In genomic region chr11:73388241-73389133, GRCh38 we compare ENCODE assay signal across 8 cellular contexts. TPM values are rescaled to one million over a fixed set of nuclear protein-coding genes. Genes with fewer than 3 reads are reported as not detected.
DNase-seq lines count a peak whose midpoint lies in the region; ATAC-seq and TF ChIP-seq lines count a peak whose summit lies in the region.

No MANE protein-coding gene starts in this region.

- no peak overlapping the region for H2BK5ac ChIP-seq in H9 (ENCODE audit: insufficient read length, low read length)

- no peak overlapping the region; the same call in 1 of the 2 replicates for H3K14ac ChIP-seq in H9 (ENCODE audit: insufficient read depth, low read length)

- no peaks in the 10 kb centered on the region for H3K9me3 Mint-ChIP-seq in H9
- H3K9me3 Mint-ChIP-seq in activated CD4-positive, alpha-beta memory T cell treated with anti-CD3 and anti-CD28 coated beads, Interleukin-2, amount 10 ng/mL, durations not matched to agents 7 days and 5 days: no peaks in the 10 kb centered on the region

- no peak overlapping the region for H2AFZ ChIP-seq in H9 (ENCODE audit: low read length)

- TF ChIP-seq CTCF in H9 (conservative IDR thresholded peaks at IDR 0.05): no peak
- no peak for TF ChIP-seq CTCF in ascending aorta (IDR thresholded peaks at IDR 0.05)

- H3K27me3 ChIP-seq in H9 (ENCODE audit: insufficient read depth, low read length): no peaks in the 10 kb centered on the region
- no peaks in the 10 kb centered on the region for H3K27me3 ChIP-seq in ascending aorta

- no peaks in the 10 kb centered on the region for H4K20me1 ChIP-seq in H9 (ENCODE audit: control insufficient read depth, insufficient read depth, insufficient read length)

- peak; percentile 21 for ATAC-seq in left lobe of liver
- ATAC-seq in HG02884 (IDR thresholded peaks at IDR 0.05; ENCODE audit: unreplicated experiment): no peak

- H3K9ac ChIP-seq in H9 (ENCODE audit: extremely low read depth, insufficient read length, low read length): no peak overlapping the region

- POLR2A ChIA-PET in activated CD4-positive, alpha-beta memory T cell treated with anti-CD3 and anti-CD28 coated beads, Interleukin-2, amount 10 ng/mL, durations not matched to agents 7 days and 5 days (lab: Charles Lee): interaction anchor here (1.1 kb wide), 1 partner anchor 9 kb away, joined by 3 read pairs; no protein-coding TSS in a partner anchor

- H3K23me2 ChIP-seq in H9 (ENCODE audit: insufficient read length, low read depth, low read length, poor library complexity, severe bottlenecking): no peaks in the 10 kb centered on the region

- no peak overlapping the region for H3K18ac ChIP-seq in H9 (ENCODE audit: insufficient read length, low read depth, low read length)

- no peaks in the 10 kb centered on the region for H3K79me1 ChIP-seq in H9 (ENCODE audit: insufficient read depth, low read depth, low read length, poor library complexity, severe bottlenecking)

- H3K27me3 Mint-ChIP-seq in H9 (ENCODE audit: low read depth): no peaks in the 10 kb centered on the region; the same call in 1 of the 2 replicates
- no peaks in the 10 kb centered on the region for H3K27me3 Mint-ChIP-seq in activated CD4-positive, alpha-beta memory T cell treated with anti-CD3 and anti-CD28 coated beads, Interleukin-2, amount 10 ng/mL, durations not matched to agents 7 days and 5 days

- CTCF ChIA-PET in activated CD4-positive, alpha-beta memory T cell treated with anti-CD3 and anti-CD28 coated beads, Interleukin-2, amount 10 ng/mL, durations not matched to agents 7 days and 5 days (lab: Charles Lee): interaction anchor here (2.5 to 4.1 kb wide), 2 partner anchors 37 kb away, joined by 14 to 35 read pairs; no protein-coding TSS in a partner anchor

- peak overlapping the region in 2 of 3 experiments; percentile 89 to 98; a peak in 3 of 7 replicates for H3K27ac Mint-ChIP-seq in H9
- peak overlapping the region; percentile 49 for H3K27ac Mint-ChIP-seq in activated CD4-positive, alpha-beta memory T cell treated with anti-CD3 and anti-CD28 coated beads, Interleukin-2, amount 10 ng/mL, durations not matched to agents 7 days and 5 days

- H3K56ac ChIP-seq in H9 (ENCODE audit: insufficient read length, low read depth, low read length): no peak overlapping the region

- no peak overlapping the region for H2AK5ac ChIP-seq in H9 (ENCODE audit: insufficient read length, low read length)

- no peak overlapping the region for H4K5ac ChIP-seq in H9 (ENCODE audit: insufficient read length, low read depth, low read length)

- no peak overlapping the region for H2BK20ac ChIP-seq in H9 (ENCODE audit: low read depth, low read length, poor library complexity, severe bottlenecking)

- DNase-seq in 8988T (peak; percentile 73), H9 (no peak), left lobe of liver (ENCODE audit: low spot score) (no peak), SHP77 treated with DMSO at 0.1 percent for 48 hours (lab: John Stamatoyannopoulos, UW) (no peak), ascending aorta (ENCODE audit: low spot score in 2 of 2) (no peak), cerebellar cortex (ENCODE audit: low spot score) (no peak)
- DNase-seq in activated CD4-positive, alpha-beta memory T cell treated with anti-CD3 and anti-CD28 coated beads, Interleukin-2, amount 10 ng/mL, durations not matched to agents 7 days and 5 days: no peak

- no CpG with 5 or more reads among the region's 23 CpGs for WGBS in H9 (ENCODE audit: extremely low coverage, insufficient read length, low lambda C conversion rate)

- H3K9me3 ChIP-seq in H9 (ENCODE audit: control insufficient read depth, low read depth, low read length) (no peaks in the 10 kb centered on the region), ascending aorta (no peaks in the 10 kb centered on the region)

- no peak overlapping the region for H4K91ac ChIP-seq in H9 (ENCODE audit: insufficient read length, low read depth, low read length)

- no peaks in the 10 kb centered on the region for H3K79me2 ChIP-seq in H9 (ENCODE audit: insufficient read depth, low read length)

- no peak overlapping the region for H4K8ac ChIP-seq in H9 (replicated peaks; ENCODE audit: insufficient read length, low read depth, low read length)

- H3K4me2 ChIP-seq in H9 (ENCODE audit: insufficient read depth, insufficient read length, low read length): no peak overlapping the region

- H3K23ac ChIP-seq in H9 (ENCODE audit: insufficient read length, low read depth, low read length): no peak overlapping the region

- H3K36me3 Mint-ChIP-seq in H9 (ENCODE audit: insufficient read depth in 1 of 3, low read depth in 3 of 3): peaks cover 0 to 2% (median 0%) of the 10 kb centered on the region in 3 experiments; a peak in 2 of 7 replicates
- peaks cover 22% of the 10 kb centered on the region for H3K36me3 Mint-ChIP-seq in activated CD4-positive, alpha-beta memory T cell treated with anti-CD3 and anti-CD28 coated beads, Interleukin-2, amount 10 ng/mL, durations not matched to agents 7 days and 5 days (ENCODE audit: low read depth)

- no peak overlapping the region for H2BK12ac ChIP-seq in H9 (ENCODE audit: insufficient read length, low read depth, low read length)

- no peak overlapping the region for H3T11ph ChIP-seq in H9 (ENCODE audit: low read length)

- intact Hi-C loops in ascending aorta (cut with DNase I): no loop called here

- H3K4me1 Mint-ChIP-seq in H9: peaks cover 29 to 44% of the 10 kb centered on the region in 2 experiments
- H3K4me1 Mint-ChIP-seq in activated CD4-positive, alpha-beta memory T cell treated with anti-CD3 and anti-CD28 coated beads, Interleukin-2, amount 10 ng/mL, durations not matched to agents 7 days and 5 days: peaks cover 55% of the 10 kb centered on the region

- H3K4me1 ChIP-seq in H9 (ENCODE audit: insufficient read depth, low read length) (no peaks in the 10 kb centered on the region), ascending aorta (no peaks in the 10 kb centered on the region)

- no peak overlapping the region for H3K4ac ChIP-seq in H9 (ENCODE audit: low read depth, low read length)

- no peak overlapping the region for H3K4me3 ChIP-seq in ascending aorta

- H3K36me3 ChIP-seq in ascending aorta: no peaks in the 10 kb centered on the region

- H2BK15ac ChIP-seq in H9 (ENCODE audit: low read depth, low read length): no peak overlapping the region

- no peak overlapping the region for H3K4me3 Mint-ChIP-seq in H9
- no peak overlapping the region for H3K4me3 Mint-ChIP-seq in activated CD4-positive, alpha-beta memory T cell treated with anti-CD3 and anti-CD28 coated beads, Interleukin-2, amount 10 ng/mL, durations not matched to agents 7 days and 5 days

- H3K27ac ChIP-seq in H9 (ENCODE audit: insufficient read length, low read depth, low read length) (no peak overlapping the region), ascending aorta (no peak overlapping the region)

- no peak overlapping the region for H2BK120ac ChIP-seq in H9 (ENCODE audit: low read depth, low read length, poor library complexity, severe bottlenecking)

RNA-seq across cellular contexts. Expression of gene RELT, which starts 12.3 kb away (rescaled TPM):
- total RNA-seq in H9 (2021): 10.2 TPM in 2 replicates
- 10 to 100 TPM; 26.0 to 27.3 TPM for total RNA-seq in activated CD4-positive, alpha-beta memory T cell treated with anti-CD3 and anti-CD28 coated beads, Interleukin-2, amount 10 ng/mL, durations not matched to agents 7 days and 5 days
- total RNA-seq in left lobe of liver: 1.4 TPM
- total RNA-seq in ascending aorta: 25.7 TPM
